In genomic region chr4:55820260-55820659, GRCh38 we compare ENCODE assay signal across 17 cellular contexts. TPM values are rescaled to one million over a fixed set of nuclear protein-coding genes. Genes with fewer than 3 reads are reported as not detected.
DNase-seq lines count a peak whose midpoint lies in the region; ATAC-seq and TF ChIP-seq lines count a peak whose summit lies in the region.
"Had no signal": no experiment of that assay in that cellular context is flagged by ENCODE, and none has a peak within 500 bp of the region (broad histone marks: within the 10 kb centered on the region; RNA-seq: fewer than 3 reads in every experiment).

No MANE protein-coding gene starts in this region.

- H2AFZ ChIP-seq in smooth muscle cell (ENCODE audit: low read depth): peak overlapping the region; percentile 3

- no peak overlapping the region for H3K4me3 ChIP-seq in smooth muscle cell
- no peak overlapping the region for H3K4me3 ChIP-seq in foreskin fibroblast (ENCODE audit: low read depth in 1 of 2, low read length in 2 of 2)
- H3K4me3 ChIP-seq: BLaER1 treated with 17β-estradiol and CSF1 and Interleukin-3, amounts not matched to agents 10 nM and 100 nM had no signal

- 91% methylated on average over 2 of the region's 2 CpGs for WGBS in smooth muscle cell (ENCODE audit: low lambda C conversion rate)

- H3K4me1 ChIP-seq in smooth muscle cell (ENCODE audit: low read depth): peaks cover 10% of the 10 kb centered on the region
- H3K4me1 ChIP-seq: BLaER1 treated with 17β-estradiol and CSF1 and Interleukin-3, amounts not matched to agents 10 nM and 100 nM had no signal

- ATAC-seq in GM18520 (IDR thresholded peaks at IDR 0.05; ENCODE audit: unreplicated experiment): no peak
- ATAC-seq: HCT116 had no signal

- no peaks in the 10 kb centered on the region for H3K36me3 ChIP-seq in smooth muscle cell (ENCODE audit: low read depth)
- H3K36me3 ChIP-seq: BLaER1 treated with 17β-estradiol and CSF1 and Interleukin-3, amounts not matched to agents 10 nM and 100 nM had no signal

- TF ChIP-seq CTCF in smooth muscle cell (IDR thresholded peaks at IDR 0.05; ENCODE audit: borderline replicate concordance, insufficient read depth, poor library complexity, severe bottlenecking) (no peak), foreskin fibroblast (IDR thresholded peaks at IDR 0.05; ENCODE audit: low read depth, low read length) (no peak)

- H3K79me2 ChIP-seq in smooth muscle cell (ENCODE audit: low read depth): no peaks in the 10 kb centered on the region

- no peaks in the 10 kb centered on the region for H3K27me3 ChIP-seq in smooth muscle cell (ENCODE audit: low read depth)

- no peaks in the 10 kb centered on the region for H3K9me3 ChIP-seq in smooth muscle cell (replicated peaks; ENCODE audit: low read depth)

- H3F3A ChIP-seq in smooth muscle cell (ENCODE audit: low read depth): no peaks in the 10 kb centered on the region

- H4K20me1 ChIP-seq in smooth muscle cell (ENCODE audit: low read depth): no peaks in the 10 kb centered on the region
- H4K20me1 ChIP-seq: BLaER1 treated with 17β-estradiol and CSF1 and Interleukin-3, amounts not matched to agents 10 nM and 100 nM had no signal

- DNase-seq in DMS79 treated with DMSO at 0.1 percent for 48 hours (lab: John Stamatoyannopoulos, UW) (peak; percentile 10), DMS79 (lab: John Stamatoyannopoulos, UW) (no peak), NCI-H69 (lab: John Stamatoyannopoulos, UW) (peak; percentile 9), fibroblast of peridontal ligament (ENCODE audit: extremely low read depth) (peak; percentile 49), smooth muscle cell (lab: John Stamatoyannopoulos, UW; ENCODE audit: unreplicated experiment) (no peak), foreskin fibroblast (no peak), SW480 (ENCODE audit: low spot score) (no peak)
- DNase-seq: NCI-H1092, NCI-H1694 treated with DMSO at 0.1 percent for 48 hours, SHP77 had no signal

- H3K9ac ChIP-seq in smooth muscle cell (ENCODE audit: low read depth): no peak overlapping the region
- H3K9ac ChIP-seq: BLaER1 treated with 17β-estradiol and CSF1 and Interleukin-3, amounts not matched to agents 10 nM and 100 nM had no signal

- no peak overlapping the region for H3K27ac ChIP-seq in smooth muscle cell (ENCODE audit: low read depth)
- H3K27ac ChIP-seq: 22Rv1; BLaER1 treated with 17β-estradiol and CSF1 and Interleukin-3, amounts not matched to agents 10 nM and 100 nM had no signal

- peak overlapping the region; percentile 79 for H3K4me2 ChIP-seq in smooth muscle cell

RNA-seq across cellular contexts. Expression of gene EXOC1L, which starts 0.7 kb away (rescaled TPM):
- not detected in 2 replicates for total RNA-seq in smooth muscle cell
- not detected in 2 replicates for polyA plus RNA-seq in smooth muscle cell
- total RNA-seq: HT-29, MCF 10A, NCI-H460 had no signal

RNA-seq across cellular contexts. Expression of gene EXOC1, which starts 33.2 kb away (rescaled TPM):
- total RNA-seq in smooth muscle cell: 34.2 and 44.6 TPM in 2 replicates
- polyA plus RNA-seq in smooth muscle cell: 18.5 and 20.2 TPM in 2 replicates

Comparison
In these comparisons a context has a peak if more than half of its experiments do, and no peak if none do; other contexts are left out.
1. DNase-seq: peak in DMS79 treated with DMSO at 0.1 percent for 48 hours (single experiment), NCI-H69 (single experiment) and fibroblast of peridontal ligament (single experiment); none in DMS79 (single experiment), smooth muscle cell (single experiment), foreskin fibroblast (0 of 2) and SW480 (single experiment).